In genomic region chr5:155002722-155003121, GRCh38 we compare ENCODE assay signal across 4 cellular contexts. TPM values are rescaled to one million over a fixed set of nuclear protein-coding genes. Genes with fewer than 3 reads are reported as not detected.
"Had no signal": no experiment of that assay in that cellular context is flagged by ENCODE, and none has a peak within 500 bp of the region (broad histone marks: within the 10 kb centered on the region; RNA-seq: fewer than 3 reads in every experiment).

No MANE protein-coding gene starts in this region.

RNA-seq across cellular contexts. Expression of gene KIF4B, which starts 10.8 kb away (rescaled TPM):
- total RNA-seq: activated CD4-positive, alpha-beta memory T cell treated with anti-CD3 and anti-CD28 coated beads, Interleukin-2, amount 10 ng/mL, durations not matched to agents 7 days and 5 days; astrocyte; cardiac muscle cell; Peyer's patch had no signal
- polyA plus RNA-seq: cardiac muscle cell had no signal
